2 cellular contexts compared by ENCODE assay signal in the genomic region with DNA sequence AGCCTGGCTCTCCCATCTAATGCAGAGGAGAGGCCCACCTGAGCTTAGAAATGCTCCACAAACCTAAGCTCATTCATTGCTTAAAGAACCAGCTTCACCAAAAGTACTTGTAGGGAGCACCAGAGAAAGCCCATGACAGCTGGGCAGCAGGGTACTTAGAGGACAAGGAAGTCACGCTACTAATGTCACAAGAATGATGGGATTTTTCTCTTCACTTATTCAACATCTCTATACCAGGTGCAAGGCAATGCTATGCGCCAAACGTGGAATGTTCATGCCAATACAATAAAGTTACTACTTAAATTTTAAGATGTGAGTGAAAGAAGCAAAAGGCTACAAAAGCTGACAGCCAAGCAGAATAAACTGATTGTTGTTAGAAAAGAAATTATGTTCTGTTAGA.
TF ChIP-seq lines count a peak whose summit lies in the region.

No MANE protein-coding gene starts in this region.

TF ChIP-seq in SK-N-SH, 30 proteins besides CTCF, POLR2A, EP300 and RAD21:
- TF ChIP-seq CHD2 (IDR thresholded peaks at IDR 0.05; ENCODE audit: low read length, partially characterized antibody) (no peak), MAX (IDR thresholded peaks at IDR 0.05; ENCODE audit: low read depth) (no peak), TEAD4 (IDR thresholded peaks at IDR 0.05; ENCODE audit: borderline replicate concordance, insufficient read depth) (no peak), NRF1 (IDR thresholded peaks at IDR 0.05; ENCODE audit: low read depth, low read length) (no peak), RXRA (IDR thresholded peaks at IDR 0.05; ENCODE audit: borderline replicate concordance, low read depth) (no peak), FOSL2 (IDR thresholded peaks at IDR 0.05; ENCODE audit: borderline replicate concordance, low read depth) (no peak), YY1 (IDR thresholded peaks at IDR 0.05; ENCODE audit: low read depth) (no peak), TAF1 (IDR thresholded peaks at IDR 0.05; ENCODE audit: borderline replicate concordance, low read depth, low read length) (no peak), POLR2AphosphoS5 (IDR thresholded peaks at IDR 0.05; ENCODE audit: low read depth, low read length) (no peak), FOXJ3 (CRISPR knock-in tag; IDR thresholded peaks at IDR 0.05) (no peak), MXI1 (IDR thresholded peaks at IDR 0.05; ENCODE audit: low read depth, low read length) (no peak), GATA2 (CRISPR knock-in tag; IDR thresholded peaks at IDR 0.05) (no peak), ZBTB33 (IDR thresholded peaks at IDR 0.05; ENCODE audit: borderline replicate concordance, low read depth) (no peak), TCF12 (IDR thresholded peaks at IDR 0.05) (no peak)
- TF ChIP-seq, protein P1, sequence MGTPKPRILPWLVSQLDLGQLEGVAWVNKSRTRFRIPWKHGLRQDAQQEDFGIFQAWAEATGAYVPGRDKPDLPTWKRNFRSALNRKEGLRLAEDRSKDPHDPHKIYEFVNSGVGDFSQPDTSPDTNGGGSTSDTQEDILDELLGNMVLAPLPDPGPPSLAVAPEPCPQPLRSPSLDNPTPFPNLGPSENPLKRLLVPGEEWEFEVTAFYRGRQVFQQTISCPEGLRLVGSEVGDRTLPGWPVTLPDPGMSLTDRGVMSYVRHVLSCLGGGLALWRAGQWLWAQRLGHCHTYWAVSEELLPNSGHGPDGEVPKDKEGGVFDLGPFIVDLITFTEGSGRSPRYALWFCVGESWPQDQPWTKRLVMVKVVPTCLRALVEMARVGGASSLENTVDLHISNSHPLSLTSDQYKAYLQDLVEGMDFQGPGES (IDR thresholded peaks at IDR 0.05; ENCODE audit: low read depth, low read length), result no peak
- TF ChIP-seq, protein P2, sequence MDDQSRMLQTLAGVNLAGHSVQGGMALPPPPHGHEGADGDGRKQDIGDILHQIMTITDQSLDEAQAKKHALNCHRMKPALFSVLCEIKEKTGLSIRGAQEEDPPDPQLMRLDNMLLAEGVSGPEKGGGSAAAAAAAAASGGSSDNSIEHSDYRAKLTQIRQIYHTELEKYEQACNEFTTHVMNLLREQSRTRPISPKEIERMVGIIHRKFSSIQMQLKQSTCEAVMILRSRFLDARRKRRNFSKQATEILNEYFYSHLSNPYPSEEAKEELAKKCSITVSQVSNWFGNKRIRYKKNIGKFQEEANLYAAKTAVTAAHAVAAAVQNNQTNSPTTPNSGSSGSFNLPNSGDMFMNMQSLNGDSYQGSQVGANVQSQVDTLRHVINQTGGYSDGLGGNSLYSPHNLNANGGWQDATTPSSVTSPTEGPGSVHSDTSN (IDR thresholded peaks at IDR 0.05), result no peak
- TF ChIP-seq, protein P3, sequence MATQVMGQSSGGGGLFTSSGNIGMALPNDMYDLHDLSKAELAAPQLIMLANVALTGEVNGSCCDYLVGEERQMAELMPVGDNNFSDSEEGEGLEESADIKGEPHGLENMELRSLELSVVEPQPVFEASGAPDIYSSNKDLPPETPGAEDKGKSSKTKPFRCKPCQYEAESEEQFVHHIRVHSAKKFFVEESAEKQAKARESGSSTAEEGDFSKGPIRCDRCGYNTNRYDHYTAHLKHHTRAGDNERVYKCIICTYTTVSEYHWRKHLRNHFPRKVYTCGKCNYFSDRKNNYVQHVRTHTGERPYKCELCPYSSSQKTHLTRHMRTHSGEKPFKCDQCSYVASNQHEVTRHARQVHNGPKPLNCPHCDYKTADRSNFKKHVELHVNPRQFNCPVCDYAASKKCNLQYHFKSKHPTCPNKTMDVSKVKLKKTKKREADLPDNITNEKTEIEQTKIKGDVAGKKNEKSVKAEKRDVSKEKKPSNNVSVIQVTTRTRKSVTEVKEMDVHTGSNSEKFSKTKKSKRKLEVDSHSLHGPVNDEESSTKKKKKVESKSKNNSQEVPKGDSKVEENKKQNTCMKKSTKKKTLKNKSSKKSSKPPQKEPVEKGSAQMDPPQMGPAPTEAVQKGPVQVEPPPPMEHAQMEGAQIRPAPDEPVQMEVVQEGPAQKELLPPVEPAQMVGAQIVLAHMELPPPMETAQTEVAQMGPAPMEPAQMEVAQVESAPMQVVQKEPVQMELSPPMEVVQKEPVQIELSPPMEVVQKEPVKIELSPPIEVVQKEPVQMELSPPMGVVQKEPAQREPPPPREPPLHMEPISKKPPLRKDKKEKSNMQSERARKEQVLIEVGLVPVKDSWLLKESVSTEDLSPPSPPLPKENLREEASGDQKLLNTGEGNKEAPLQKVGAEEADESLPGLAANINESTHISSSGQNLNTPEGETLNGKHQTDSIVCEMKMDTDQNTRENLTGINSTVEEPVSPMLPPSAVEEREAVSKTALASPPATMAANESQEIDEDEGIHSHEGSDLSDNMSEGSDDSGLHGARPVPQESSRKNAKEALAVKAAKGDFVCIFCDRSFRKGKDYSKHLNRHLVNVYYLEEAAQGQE (IDR thresholded peaks at IDR 0.05; ENCODE audit: low read depth, low read length), result no peak

TF ChIP-seq in SK-N-SH treated with all-trans-retinoic acid at 6 μM for 48 hours, 23 proteins besides CTCF, POLR2A, EP300 and RAD21:
- TF ChIP-seq ZNF8 (CRISPR knock-in tag; IDR thresholded peaks at IDR 0.05), result no peak
- TF ChIP-seq TCF4 (CRISPR knock-in tag; IDR thresholded peaks at IDR 0.05; ENCODE audit: borderline replicate concordance), result no peak
- no peak for TF ChIP-seq ISL1 (CRISPR knock-in tag; IDR thresholded peaks at IDR 0.05)
- TF ChIP-seq, protein P4, sequence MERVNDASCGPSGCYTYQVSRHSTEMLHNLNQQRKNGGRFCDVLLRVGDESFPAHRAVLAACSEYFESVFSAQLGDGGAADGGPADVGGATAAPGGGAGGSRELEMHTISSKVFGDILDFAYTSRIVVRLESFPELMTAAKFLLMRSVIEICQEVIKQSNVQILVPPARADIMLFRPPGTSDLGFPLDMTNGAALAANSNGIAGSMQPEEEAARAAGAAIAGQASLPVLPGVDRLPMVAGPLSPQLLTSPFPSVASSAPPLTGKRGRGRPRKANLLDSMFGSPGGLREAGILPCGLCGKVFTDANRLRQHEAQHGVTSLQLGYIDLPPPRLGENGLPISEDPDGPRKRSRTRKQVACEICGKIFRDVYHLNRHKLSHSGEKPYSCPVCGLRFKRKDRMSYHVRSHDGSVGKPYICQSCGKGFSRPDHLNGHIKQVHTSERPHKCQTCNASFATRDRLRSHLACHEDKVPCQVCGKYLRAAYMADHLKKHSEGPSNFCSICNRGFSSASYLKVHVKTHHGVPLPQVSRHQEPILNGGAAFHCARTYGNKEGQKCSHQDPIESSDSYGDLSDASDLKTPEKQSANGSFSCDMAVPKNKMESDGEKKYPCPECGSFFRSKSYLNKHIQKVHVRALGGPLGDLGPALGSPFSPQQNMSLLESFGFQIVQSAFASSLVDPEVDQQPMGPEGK (CRISPR knock-in tag; IDR thresholded peaks at IDR 0.05; ENCODE audit: borderline replicate concordance), result no peak
- TF ChIP-seq, protein P5, sequence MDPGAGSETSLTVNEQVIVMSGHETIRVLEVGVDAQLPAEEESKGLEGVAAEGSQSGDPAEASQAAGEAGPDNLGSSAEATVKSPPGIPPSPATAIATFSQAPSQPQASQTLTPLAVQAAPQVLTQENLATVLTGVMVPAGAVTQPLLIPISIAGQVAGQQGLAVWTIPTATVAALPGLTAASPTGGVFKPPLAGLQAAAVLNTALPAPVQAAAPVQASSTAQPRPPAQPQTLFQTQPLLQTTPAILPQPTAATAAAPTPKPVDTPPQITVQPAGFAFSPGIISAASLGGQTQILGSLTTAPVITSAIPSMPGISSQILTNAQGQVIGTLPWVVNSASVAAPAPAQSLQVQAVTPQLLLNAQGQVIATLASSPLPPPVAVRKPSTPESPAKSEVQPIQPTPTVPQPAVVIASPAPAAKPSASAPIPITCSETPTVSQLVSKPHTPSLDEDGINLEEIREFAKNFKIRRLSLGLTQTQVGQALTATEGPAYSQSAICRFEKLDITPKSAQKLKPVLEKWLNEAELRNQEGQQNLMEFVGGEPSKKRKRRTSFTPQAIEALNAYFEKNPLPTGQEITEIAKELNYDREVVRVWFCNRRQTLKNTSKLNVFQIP (CRISPR knock-in tag; IDR thresholded peaks at IDR 0.05; ENCODE audit: borderline replicate concordance, low read depth), result no peak
- no peak for TF ChIP-seq CSDC2 (CRISPR knock-in tag; IDR thresholded peaks at IDR 0.05)
- TF ChIP-seq, protein P6, sequence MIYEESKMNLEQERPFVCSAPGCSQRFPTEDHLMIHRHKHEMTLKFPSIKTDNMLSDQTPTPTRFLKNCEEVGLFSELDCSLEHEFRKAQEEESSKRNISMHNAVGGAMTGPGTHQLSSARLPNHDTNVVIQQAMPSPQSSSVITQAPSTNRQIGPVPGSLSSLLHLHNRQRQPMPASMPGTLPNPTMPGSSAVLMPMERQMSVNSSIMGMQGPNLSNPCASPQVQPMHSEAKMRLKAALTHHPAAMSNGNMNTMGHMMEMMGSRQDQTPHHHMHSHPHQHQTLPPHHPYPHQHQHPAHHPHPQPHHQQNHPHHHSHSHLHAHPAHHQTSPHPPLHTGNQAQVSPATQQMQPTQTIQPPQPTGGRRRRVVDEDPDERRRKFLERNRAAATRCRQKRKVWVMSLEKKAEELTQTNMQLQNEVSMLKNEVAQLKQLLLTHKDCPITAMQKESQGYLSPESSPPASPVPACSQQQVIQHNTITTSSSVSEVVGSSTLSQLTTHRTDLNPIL (CRISPR knock-in tag; IDR thresholded peaks at IDR 0.05; ENCODE audit: low read depth), result no peak
- no peak for TF ChIP-seq GLIS3 (CRISPR knock-in tag; IDR thresholded peaks at IDR 0.05)
- TF ChIP-seq ZC3H10 (CRISPR knock-in tag; IDR thresholded peaks at IDR 0.05), result no peak
- no peak for TF ChIP-seq ZNF565 (CRISPR knock-in tag; conservative IDR thresholded peaks at IDR 0.05; ENCODE audit: low read depth)
- TF ChIP-seq TOX (CRISPR knock-in tag; IDR thresholded peaks at IDR 0.05; ENCODE audit: borderline replicate concordance), result no peak
- TF ChIP-seq CSRNP3 (CRISPR knock-in tag; IDR thresholded peaks at IDR 0.05), result no peak
- no peak for TF ChIP-seq ZFP30 (CRISPR knock-in tag; IDR thresholded peaks at IDR 0.05)
- no peak for TF ChIP-seq ZFP3 (CRISPR knock-in tag; IDR thresholded peaks at IDR 0.05)
- TF ChIP-seq SNAI2 (CRISPR knock-in tag; IDR thresholded peaks at IDR 0.05), result no peak
- TF ChIP-seq ESRRG (CRISPR knock-in tag; IDR thresholded peaks at IDR 0.05), result no peak
- no peak for TF ChIP-seq ZNF70 (CRISPR knock-in tag; IDR thresholded peaks at IDR 0.05)
- TF ChIP-seq OSR1 (CRISPR knock-in tag; IDR thresholded peaks at IDR 0.05), result no peak
